1 cellular context compared by ENCODE assay signal in the genomic region with DNA sequence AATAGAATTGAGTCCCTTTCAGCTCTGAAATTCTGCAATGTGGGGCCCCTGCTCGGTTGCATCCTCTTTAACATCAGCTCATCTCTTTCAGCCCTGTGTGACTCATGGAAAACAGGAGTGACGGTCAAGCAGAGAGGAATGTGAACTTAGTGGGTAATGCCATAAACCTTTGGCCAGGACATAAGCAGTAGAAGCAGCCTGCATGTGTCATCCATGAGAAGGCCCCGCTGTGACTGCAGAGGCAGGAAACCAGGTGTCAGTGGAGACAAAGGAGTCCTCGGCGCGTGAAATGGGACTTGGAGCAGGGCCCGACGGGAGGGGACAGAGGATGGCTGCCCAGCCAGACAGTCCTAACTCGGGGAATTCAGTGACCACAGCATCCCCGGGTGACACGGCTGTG.
TF ChIP-seq lines count a peak whose summit lies in the region.

No MANE protein-coding gene starts in this region.

TF ChIP-seq in SK-N-SH, 30 proteins besides CTCF, POLR2A, EP300 and RAD21 (continued from another document):
- TF ChIP-seq, protein P1, sequence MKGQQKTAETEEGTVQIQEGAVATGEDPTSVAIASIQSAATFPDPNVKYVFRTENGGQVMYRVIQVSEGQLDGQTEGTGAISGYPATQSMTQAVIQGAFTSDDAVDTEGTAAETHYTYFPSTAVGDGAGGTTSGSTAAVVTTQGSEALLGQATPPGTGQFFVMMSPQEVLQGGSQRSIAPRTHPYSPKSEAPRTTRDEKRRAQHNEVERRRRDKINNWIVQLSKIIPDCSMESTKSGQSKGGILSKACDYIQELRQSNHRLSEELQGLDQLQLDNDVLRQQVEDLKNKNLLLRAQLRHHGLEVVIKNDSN (IDR thresholded peaks at IDR 0.05; ENCODE audit: borderline replicate concordance, low read depth) = no peak
- peak; percentile 86 for TF ChIP-seq TCF12 (IDR thresholded peaks at IDR 0.05)
- TF ChIP-seq PBX3 (IDR thresholded peaks at IDR 0.05) = peak; percentile 30; the same call in 1 of the 2 replicates
- TF ChIP-seq NFIC (IDR thresholded peaks at IDR 0.05; ENCODE audit: borderline replicate concordance) = peak; percentile 68
- TF ChIP-seq POLR2AphosphoS5 (IDR thresholded peaks at IDR 0.05; ENCODE audit: low read depth, low read length) = peak; percentile 16; the same call in 1 of the 2 replicates
- TF ChIP-seq FOSL2 (IDR thresholded peaks at IDR 0.05; ENCODE audit: borderline replicate concordance, low read depth) = peak; percentile 83
- TF ChIP-seq SMC3 (IDR thresholded peaks at IDR 0.05; ENCODE audit: low read depth, low read length) = no peak
- TF ChIP-seq TEAD4 (IDR thresholded peaks at IDR 0.05; ENCODE audit: borderline replicate concordance, insufficient read depth) = peak; percentile 47; the same call in 1 of the 2 replicates
- no peak for TF ChIP-seq IRF3 (IDR thresholded peaks at IDR 0.05; ENCODE audit: low read depth, low read length)
- TF ChIP-seq, protein P2, sequence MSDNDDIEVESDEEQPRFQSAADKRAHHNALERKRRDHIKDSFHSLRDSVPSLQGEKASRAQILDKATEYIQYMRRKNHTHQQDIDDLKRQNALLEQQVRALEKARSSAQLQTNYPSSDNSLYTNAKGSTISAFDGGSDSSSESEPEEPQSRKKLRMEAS (IDR thresholded peaks at IDR 0.05; ENCODE audit: low read depth) = peak; percentile 55; the same call in 1 of the 2 replicates
- TF ChIP-seq YY1 (IDR thresholded peaks at IDR 0.05; ENCODE audit: low read depth) = no peak
